In the genomic region with DNA sequence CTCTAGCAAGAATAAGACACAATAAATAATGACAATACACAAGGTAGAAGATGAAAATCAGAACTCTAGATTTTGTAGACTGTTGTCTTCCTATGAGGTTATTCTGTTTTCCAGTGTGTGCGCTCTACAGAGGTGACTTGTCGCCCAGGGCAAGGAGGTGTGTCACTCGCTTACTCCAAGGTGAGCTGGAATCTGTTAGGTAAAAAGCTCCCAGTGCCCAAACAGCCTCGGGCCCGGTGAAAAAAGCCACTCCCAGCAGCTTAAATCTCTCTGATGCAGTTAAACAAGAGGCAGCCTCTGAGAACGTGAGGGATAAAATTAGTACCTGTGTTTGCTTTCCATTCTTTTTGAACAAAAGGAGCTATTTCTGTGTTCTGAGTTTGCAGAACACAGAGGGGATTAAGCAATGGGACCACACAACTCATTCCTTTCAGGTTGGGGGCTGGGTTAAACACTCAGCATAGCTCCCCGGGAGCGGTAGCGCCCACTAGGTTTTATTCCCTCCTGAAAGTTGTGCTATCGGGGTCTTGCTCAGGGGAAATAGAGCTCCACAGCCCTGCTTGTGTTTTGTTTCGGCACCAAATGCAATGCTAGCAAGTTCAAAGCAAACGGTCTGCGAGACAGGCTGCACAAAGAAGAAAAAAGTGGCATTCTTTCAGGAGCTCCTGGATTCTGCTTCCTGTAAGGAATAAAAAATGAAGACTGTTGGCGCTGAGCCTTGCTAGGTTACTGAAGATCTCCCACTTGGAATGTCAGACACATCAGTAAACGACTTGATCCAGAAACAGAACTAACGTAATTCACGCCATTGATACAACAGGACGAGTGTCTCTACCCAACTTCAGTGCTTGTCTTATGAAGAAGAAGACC, we compare ENCODE assay signal across 1 cellular context.
TF ChIP-seq lines count a peak whose summit lies in the region.

No MANE protein-coding gene starts in this region.

TF ChIP-seq in HepG2, 621 proteins besides CTCF, POLR2A, EP300 and RAD21 (continued from another document and continues in another):
- TF ChIP-seq, protein P1, sequence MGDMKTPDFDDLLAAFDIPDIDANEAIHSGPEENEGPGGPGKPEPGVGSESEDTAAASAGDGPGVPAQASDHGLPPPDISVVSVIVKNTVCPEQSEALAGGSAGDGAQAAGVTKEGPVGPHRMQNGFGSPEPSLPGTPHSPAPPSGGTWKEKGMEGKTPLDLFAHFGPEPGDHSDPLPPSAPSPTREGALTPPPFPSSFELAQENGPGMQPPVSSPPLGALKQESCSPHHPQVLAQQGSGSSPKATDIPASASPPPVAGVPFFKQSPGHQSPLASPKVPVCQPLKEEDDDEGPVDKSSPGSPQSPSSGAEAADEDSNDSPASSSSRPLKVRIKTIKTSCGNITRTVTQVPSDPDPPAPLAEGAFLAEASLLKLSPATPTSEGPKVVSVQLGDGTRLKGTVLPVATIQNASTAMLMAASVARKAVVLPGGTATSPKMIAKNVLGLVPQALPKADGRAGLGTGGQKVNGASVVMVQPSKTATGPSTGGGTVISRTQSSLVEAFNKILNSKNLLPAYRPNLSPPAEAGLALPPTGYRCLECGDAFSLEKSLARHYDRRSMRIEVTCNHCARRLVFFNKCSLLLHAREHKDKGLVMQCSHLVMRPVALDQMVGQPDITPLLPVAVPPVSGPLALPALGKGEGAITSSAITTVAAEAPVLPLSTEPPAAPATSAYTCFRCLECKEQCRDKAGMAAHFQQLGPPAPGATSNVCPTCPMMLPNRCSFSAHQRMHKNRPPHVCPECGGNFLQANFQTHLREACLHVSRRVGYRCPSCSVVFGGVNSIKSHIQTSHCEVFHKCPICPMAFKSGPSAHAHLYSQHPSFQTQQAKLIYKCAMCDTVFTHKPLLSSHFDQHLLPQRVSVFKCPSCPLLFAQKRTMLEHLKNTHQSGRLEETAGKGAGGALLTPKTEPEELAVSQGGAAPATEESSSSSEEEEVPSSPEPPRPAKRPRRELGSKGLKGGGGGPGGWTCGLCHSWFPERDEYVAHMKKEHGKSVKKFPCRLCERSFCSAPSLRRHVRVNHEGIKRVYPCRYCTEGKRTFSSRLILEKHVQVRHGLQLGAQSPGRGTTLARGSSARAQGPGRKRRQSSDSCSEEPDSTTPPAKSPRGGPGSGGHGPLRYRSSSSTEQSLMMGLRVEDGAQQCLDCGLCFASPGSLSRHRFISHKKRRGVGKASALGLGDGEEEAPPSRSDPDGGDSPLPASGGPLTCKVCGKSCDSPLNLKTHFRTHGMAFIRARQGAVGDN (CRISPR knock-in tag; IDR thresholded peaks at IDR 0.05): no peak
- TF ChIP-seq ZBTB43 (CRISPR knock-in tag; conservative IDR thresholded peaks at IDR 0.05) (no peak), ZNF749 (CRISPR knock-in tag; IDR thresholded peaks at IDR 0.05; ENCODE audit: borderline replicate concordance) (no peak), GABPB1 (CRISPR knock-in tag; IDR thresholded peaks at IDR 0.05) (no peak), ZNF724P (CRISPR knock-in tag; IDR thresholded peaks at IDR 0.05; ENCODE audit: borderline replicate concordance) (0 out of 2 replicates have a peak, but pooled peaks have one; percentile 33), ZNF510 (CRISPR knock-in tag; IDR thresholded peaks at IDR 0.05; ENCODE audit: low read depth) (no peak), AGO2 (optimal IDR thresholded peaks at IDR 0.05; ENCODE audit: low read depth, low read length) (no peak), ZNF816 (CRISPR knock-in tag; IDR thresholded peaks at IDR 0.05; ENCODE audit: borderline replicate concordance) (no peak), RBFOX2 (IDR thresholded peaks at IDR 0.05; ENCODE audit: low read depth, low read length) (0 out of 2 replicates have a peak, but pooled peaks have one; percentile 7), ZNF136 (CRISPR knock-in tag; IDR thresholded peaks at IDR 0.05; ENCODE audit: low read depth) (no peak), HCFC1 (IDR thresholded peaks at IDR 0.05; ENCODE audit: low read depth, low read length) (no peak), MIXL1 (CRISPR knock-in tag; IDR thresholded peaks at IDR 0.05) (peak; percentile 10; the same call in 1 of the 2 replicates), REST (IDR thresholded peaks at IDR 0.05; ENCODE audit: borderline replicate concordance in 1 of 2, low read depth in 1 of 2, low read length in 2 of 2) (no peak), IRX3 (CRISPR knock-in tag; IDR thresholded peaks at IDR 0.05; ENCODE audit: borderline replicate concordance, low read depth) (no peak), ZNF513 (CRISPR knock-in tag; conservative IDR thresholded peaks at IDR 0.05) (0 out of 2 replicates have a peak, but pooled peaks have one; percentile 25), HINFP (CRISPR knock-in tag; IDR thresholded peaks at IDR 0.05; ENCODE audit: low read depth) (no peak; the same call in 1 of the 2 replicates), ATF5 (CRISPR knock-in tag; IDR thresholded peaks at IDR 0.05; ENCODE audit: low read depth) (no peak), KLF12 (CRISPR knock-in tag; IDR thresholded peaks at IDR 0.05; ENCODE audit: borderline replicate concordance) (no peak), ZSCAN12 (CRISPR knock-in tag; IDR thresholded peaks at IDR 0.05) (no peak)
- TF ChIP-seq, protein P2, sequence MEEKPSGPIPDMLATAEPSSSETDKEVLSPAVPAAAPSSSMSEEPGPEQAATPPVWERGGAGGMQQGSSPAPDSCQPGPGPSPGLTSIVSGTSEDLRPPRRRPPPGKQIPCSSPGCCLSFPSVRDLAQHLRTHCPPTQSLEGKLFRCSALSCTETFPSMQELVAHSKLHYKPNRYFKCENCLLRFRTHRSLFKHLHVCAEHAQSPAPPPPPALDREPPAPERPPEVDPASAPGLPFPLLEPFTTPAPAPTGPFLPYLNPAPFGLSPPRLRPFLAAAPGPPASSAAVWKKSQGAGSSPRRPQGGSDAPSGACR (CRISPR knock-in tag; IDR thresholded peaks at IDR 0.05): no peak
- TF ChIP-seq, protein P3, sequence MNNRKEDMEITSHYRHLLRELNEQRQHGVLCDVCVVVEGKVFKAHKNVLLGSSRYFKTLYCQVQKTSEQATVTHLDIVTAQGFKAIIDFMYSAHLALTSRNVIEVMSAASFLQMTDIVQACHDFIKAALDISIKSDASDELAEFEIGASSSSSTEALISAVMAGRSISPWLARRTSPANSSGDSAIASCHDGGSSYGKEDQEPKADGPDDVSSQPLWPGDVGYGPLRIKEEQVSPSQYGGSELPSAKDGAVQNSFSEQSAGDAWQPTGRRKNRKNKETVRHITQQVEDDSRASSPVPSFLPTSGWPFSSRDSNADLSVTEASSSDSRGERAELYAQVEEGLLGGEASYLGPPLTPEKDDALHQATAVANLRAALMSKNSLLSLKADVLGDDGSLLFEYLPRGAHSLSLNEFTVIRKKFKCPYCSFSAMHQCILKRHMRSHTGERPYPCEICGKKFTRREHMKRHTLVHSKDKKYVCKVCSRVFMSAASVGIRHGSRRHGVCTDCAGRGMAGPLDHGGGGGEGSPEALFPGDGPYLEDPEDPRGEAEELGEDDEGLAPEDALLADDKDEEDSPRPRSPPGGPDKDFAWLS (CRISPR knock-in tag; IDR thresholded peaks at IDR 0.05; ENCODE audit: borderline replicate concordance): no peak
- TF ChIP-seq, protein P4, sequence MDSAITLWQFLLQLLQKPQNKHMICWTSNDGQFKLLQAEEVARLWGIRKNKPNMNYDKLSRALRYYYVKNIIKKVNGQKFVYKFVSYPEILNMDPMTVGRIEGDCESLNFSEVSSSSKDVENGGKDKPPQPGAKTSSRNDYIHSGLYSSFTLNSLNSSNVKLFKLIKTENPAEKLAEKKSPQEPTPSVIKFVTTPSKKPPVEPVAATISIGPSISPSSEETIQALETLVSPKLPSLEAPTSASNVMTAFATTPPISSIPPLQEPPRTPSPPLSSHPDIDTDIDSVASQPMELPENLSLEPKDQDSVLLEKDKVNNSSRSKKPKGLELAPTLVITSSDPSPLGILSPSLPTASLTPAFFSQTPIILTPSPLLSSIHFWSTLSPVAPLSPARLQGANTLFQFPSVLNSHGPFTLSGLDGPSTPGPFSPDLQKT (CRISPR knock-in tag; IDR thresholded peaks at IDR 0.05; ENCODE audit: borderline replicate concordance): no peak
- TF ChIP-seq, protein P5, sequence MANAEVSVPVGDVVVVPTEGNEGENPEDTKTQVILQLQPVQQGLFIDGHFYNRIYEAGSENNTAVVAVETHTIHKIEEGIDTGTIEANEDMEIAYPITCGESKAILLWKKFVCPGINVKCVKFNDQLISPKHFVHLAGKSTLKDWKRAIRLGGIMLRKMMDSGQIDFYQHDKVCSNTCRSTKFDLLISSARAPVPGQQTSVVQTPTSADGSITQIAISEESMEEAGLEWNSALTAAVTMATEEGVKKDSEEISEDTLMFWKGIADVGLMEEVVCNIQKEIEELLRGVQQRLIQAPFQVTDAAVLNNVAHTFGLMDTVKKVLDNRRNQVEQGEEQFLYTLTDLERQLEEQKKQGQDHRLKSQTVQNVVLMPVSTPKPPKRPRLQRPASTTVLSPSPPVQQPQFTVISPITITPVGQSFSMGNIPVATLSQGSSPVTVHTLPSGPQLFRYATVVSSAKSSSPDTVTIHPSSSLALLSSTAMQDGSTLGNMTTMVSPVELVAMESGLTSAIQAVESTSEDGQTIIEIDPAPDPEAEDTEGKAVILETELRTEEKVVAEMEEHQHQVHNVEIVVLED (CRISPR knock-in tag; IDR thresholded peaks at IDR 0.05; ENCODE audit: borderline replicate concordance): no peak
